Comparison of ENCODE assay signal across 14 cellular contexts in genomic region chr12:53579545-53579955, GRCh38.
DNase-seq lines count a peak whose midpoint lies in the region; ATAC-seq and FAIRE-seq lines count a peak whose summit lies in the region.
"Had no signal": no experiment of that assay in that cellular context is flagged by ENCODE, and none has a peak within 500 bp of the region (broad histone marks: within the 10 kb centered on the region; RNA-seq: fewer than 3 reads in every experiment).

No MANE protein-coding gene starts in this region.

- no peaks in the 10 kb centered on the region for H3K9me3 Mint-ChIP-seq in memory B cell
- H3K9me3 Mint-ChIP-seq: activated naive CD8-positive, alpha-beta T cell treated with anti-CD3 and anti-CD28 coated beads, Interleukin-2, amount 10 ng/mL, durations not matched to agents 7 days and 5 days; CD8-positive, alpha-beta T cell had no signal

- peaks cover 14% of the 10 kb centered on the region for H3K36me3 Mint-ChIP-seq in memory B cell

- DNase-seq in memory B cell (ENCODE audit: low spot score in 2 of 2), result no peak
- no peak for DNase-seq in DMS114 treated with DMSO at 0.1 percent for 48 hours (lab: John Stamatoyannopoulos, UW; ENCODE audit: unreplicated experiment)
- DNase-seq in activated naive CD4-positive, alpha-beta T cell treated with Interleukin-2 at 50 U/mL for 16 hours, result no peak
- no peak for DNase-seq in activated CD4-positive, alpha-beta T cell treated with anti-CD3 and anti-CD28 coated beads, Interleukin-2, amount 50 U/mL, for 4 hours
- no peak for DNase-seq in RCC 7860 (ENCODE audit: low spot score)
- DNase-seq: activated naive CD8-positive, alpha-beta T cell treated with anti-CD3 and anti-CD28 coated beads, Interleukin-2, amount 10 ng/mL, durations not matched to agents 7 days and 5 days; CD8-positive, alpha-beta T cell; NCI-H2171; substantia nigra; T-helper 2 cell had no signal

- H3K27me3 Mint-ChIP-seq in memory B cell, result no peaks in the 10 kb centered on the region
- H3K27me3 Mint-ChIP-seq: activated naive CD8-positive, alpha-beta T cell treated with anti-CD3 and anti-CD28 coated beads, Interleukin-2, amount 10 ng/mL, durations not matched to agents 7 days and 5 days had no signal

- peaks cover 23% of the 10 kb centered on the region for H3K4me1 Mint-ChIP-seq in memory B cell

- no peak for FAIRE-seq in RCC 7860 (lab: Jason Lieb, UNC)
- FAIRE-seq: colon had no signal

- H3K27ac Mint-ChIP-seq in memory B cell, result no peak overlapping the region
- H3K27ac Mint-ChIP-seq: activated naive CD8-positive, alpha-beta T cell treated with anti-CD3 and anti-CD28 coated beads, Interleukin-2, amount 10 ng/mL, durations not matched to agents 7 days and 5 days; CD8-positive, alpha-beta T cell had no signal

- ATAC-seq in GM18511 (IDR thresholded peaks at IDR 0.05; ENCODE audit: unreplicated experiment), result peak; percentile 69
- peak; percentile 79 for ATAC-seq in GM21529 (IDR thresholded peaks at IDR 0.05; ENCODE audit: unreplicated experiment)
- ATAC-seq in HG03280 (IDR thresholded peaks at IDR 0.05; ENCODE audit: unreplicated experiment), result peak; percentile 43
- ATAC-seq in memory B cell (ENCODE audit: low read depth), result peak; percentile 90
- ATAC-seq: CD8-positive, alpha-beta T cell had no signal

- no peak overlapping the region for H3K4me3 Mint-ChIP-seq in memory B cell
- H3K4me3 Mint-ChIP-seq: activated naive CD8-positive, alpha-beta T cell treated with anti-CD3 and anti-CD28 coated beads, Interleukin-2, amount 10 ng/mL, durations not matched to agents 7 days and 5 days; CD8-positive, alpha-beta T cell had no signal
